Comparison of ENCODE assay signal across 16 cellular contexts in the genomic region with DNA sequence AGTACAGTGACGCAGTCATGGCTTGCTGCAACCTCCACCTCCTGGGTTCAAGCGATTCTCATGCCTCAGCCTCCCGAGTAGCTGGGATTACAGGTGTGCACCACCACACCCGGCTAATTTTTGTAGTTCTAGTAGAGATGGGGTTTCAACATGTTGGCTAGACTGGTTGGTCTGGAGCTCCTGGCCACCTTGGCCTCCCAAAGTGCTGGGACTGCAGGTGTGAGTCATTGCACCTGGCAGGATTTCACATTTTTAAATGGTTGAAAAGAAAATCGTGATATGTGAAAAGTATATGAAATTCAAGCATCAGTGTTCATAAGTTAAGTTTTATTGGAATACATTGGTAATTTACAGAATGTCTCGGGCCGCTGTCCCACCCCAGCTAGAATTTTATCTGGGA. TPM values are rescaled to one million over a fixed set of nuclear protein-coding genes. Genes with fewer than 3 reads are reported as not detected.
A peak's percentile ranks its signal among the peaks of the same experiment; 100 is the strongest.
DNase-seq lines count a peak whose midpoint lies in the region; ATAC-seq and TF ChIP-seq lines count a peak whose summit lies in the region.
"Had no signal": no experiment of that assay in that cellular context is flagged by ENCODE, and none has a peak within 500 bp of the region (broad histone marks: within the 10 kb centered on the region; RNA-seq: fewer than 3 reads in every experiment).

No MANE protein-coding gene starts in this region.

- no peak overlapping the region for H3K27ac ChIP-seq in BLaER1
- H3K27ac ChIP-seq in GM23338 (ENCODE audit: low read depth): 0 out of 2 replicates have a peak overlapping the region, but pooled peaks have one; percentile 45
- no peak overlapping the region for H3K27ac ChIP-seq in PC-9
- H3K27ac ChIP-seq in esophagus (ENCODE audit: low read depth in 2 of 2, low read length in 1 of 2): peak overlapping the region; percentile 29 to 90
- no peak overlapping the region for H3K27ac ChIP-seq in gastrocnemius medialis
- H3K27ac ChIP-seq: C4-2B had no signal

- CTCF ChIA-PET in PC-9 (lab: Charles Lee): no interaction called here

- in situ Hi-C loops in gastrocnemius medialis (cut with MboI; ENCODE audit: low sequenced_read_pairs in 4 of 4): no loop called here

- H2AFZ ChIP-seq in GM23338 (no peak overlapping the region), PC-9 (no peak overlapping the region)

- H3K4me3 ChIP-seq in BLaER1 (no peak overlapping the region), GM23338 (no peak overlapping the region), PC-9 (no peak overlapping the region), esophagus (ENCODE audit: low read depth in 1 of 2, low read length in 2 of 2) (no peak overlapping the region), gastrocnemius medialis (no peak overlapping the region)
- H3K4me3 ChIP-seq: HAP-1 had no signal

- H3K9me2 ChIP-seq in GM23338 (ENCODE audit: insufficient read depth): no peaks in the 10 kb centered on the region
- H3K9me2 ChIP-seq in PC-9 (ENCODE audit: insufficient read depth): no peaks in the 10 kb centered on the region

- H3K4me1 Mint-ChIP-seq in GM23338: peaks cover 45% of the 10 kb centered on the region

- H3K79me2 ChIP-seq in GM23338 (replicated peaks; ENCODE audit: insufficient read depth) (peaks cover 77% of the 10 kb centered on the region), PC-9 (ENCODE audit: low read depth) (peaks cover 30% of the 10 kb centered on the region)

- no peak overlapping the region for H3K27ac Mint-ChIP-seq in GM23338

- H3K27me3 Mint-ChIP-seq in GM23338 (ENCODE audit: insufficient read depth, low read depth, poor library complexity): peaks cover 11% of the 10 kb centered on the region

- TF ChIP-seq CTCF in GM23338 (conservative IDR thresholded peaks at IDR 0.05; ENCODE audit: low read depth in 2 of 2): no peak
- TF ChIP-seq CTCF in PC-9 (conservative IDR thresholded peaks at IDR 0.05): no peak
- no peak for TF ChIP-seq CTCF in gastrocnemius medialis (IDR thresholded peaks at IDR 0.05 in 4 of 5, conservative IDR thresholded peaks at IDR 0.05 in 1 of 5)

- no peak for TF ChIP-seq POLR2A in gastrocnemius medialis (IDR thresholded peaks at IDR 0.05)

- H3K4me2 ChIP-seq in BLaER1 (0 out of 2 replicates have a peak overlapping the region, but pooled peaks have one; percentile 97), GM23338 (no peak overlapping the region), PC-9 (peak overlapping the region; percentile 27)

- peaks cover 29% of the 10 kb centered on the region for H3K36me3 Mint-ChIP-seq in GM23338 (ENCODE audit: low read depth)
- H3K36me3 Mint-ChIP-seq: CD8-positive, alpha-beta T cell had no signal

- H3K9me3 Mint-ChIP-seq in GM23338: 0 out of 3 replicates have a peak, but pooled peaks cover 3% of the 10 kb centered on the region
- H3K9me3 Mint-ChIP-seq: CD8-positive, alpha-beta T cell had no signal

- H3K4me1 ChIP-seq in BLaER1 (peaks cover 65% of the 10 kb centered on the region), GM23338 (ENCODE audit: insufficient read depth) (peaks cover 43% of the 10 kb centered on the region), PC-9 (replicated peaks; ENCODE audit: insufficient read depth) (peaks cover 34% of the 10 kb centered on the region), esophagus (ENCODE audit: control insufficient read depth in 2 of 2, insufficient read depth in 2 of 2, low read length in 1 of 2) (peaks cover 2 to 12% of the 10 kb centered on the region in 2 donors), gastrocnemius medialis (peaks cover 0 to 5% of the 10 kb centered on the region in 2 donors)

- POLR2A ChIA-PET in PC-9 (lab: Charles Lee; ENCODE audit: unreplicated experiment): no interaction called here

- H3K9me3 ChIP-seq in BLaER1 (peaks cover 3% of the 10 kb centered on the region; the same call in 1 of the 2 replicates), PC-9 (ENCODE audit: insufficient read depth, low read depth) (no peaks in the 10 kb centered on the region), esophagus (ENCODE audit: control insufficient read depth in 2 of 2, insufficient read depth in 1 of 2, low read depth in 1 of 2, low read length in 1 of 2) (no peaks in the 10 kb centered on the region), gastrocnemius medialis (no peaks in the 10 kb centered on the region)
- H3K9me3 ChIP-seq: HAP-1 had no signal

- H4K20me1 ChIP-seq in BLaER1 (peaks cover 16% of the 10 kb centered on the region), GM23338 (replicated peaks; ENCODE audit: insufficient read depth) (peaks cover 6% of the 10 kb centered on the region; the same call in 1 of the 2 replicates), PC-9 (ENCODE audit: insufficient read depth) (no peaks in the 10 kb centered on the region)

- ATAC-seq in GM23338 (no peak), gastrocnemius medialis (no peak)
- ATAC-seq: CD8-positive, alpha-beta T cell had no signal

- H3F3A ChIP-seq in GM23338 (replicated peaks; ENCODE audit: low read depth) (0 out of 2 replicates have a peak, but pooled peaks cover 2% of the 10 kb centered on the region), PC-9 (ENCODE audit: insufficient read depth, low read depth) (peaks cover 21% of the 10 kb centered on the region; the same call in 1 of the 2 replicates)

- intact Hi-C loops in PC-9 (cut with micrococcal nuclease; ENCODE audit: unreplicated experiment) (no loop called here), gastrocnemius medialis (cut with DNase I; ENCODE audit: low total_unique reads) (loop anchor here (5.0 kb wide), 1 partner anchor 406 kb away; the partner anchor contains the start of genes CLEC16A and DEXI)

- no peak for DNase-seq in GM23338 (ENCODE audit: low spot score)
- peak; percentile 42 to 65 for DNase-seq in PC-9
- no peak for DNase-seq in stimulated activated CD4-positive, alpha-beta T cell treated with anti-CD3 and anti-CD28 coated beads, Interleukin-4, amount 100 ng/mL, for 4 hours
- DNase-seq in NCI-H2227 treated with DMSO at 0.1 percent for 48 hours (lab: John Stamatoyannopoulos, UW): no peak
- no peak for DNase-seq in retina
- no peak for DNase-seq in gastrocnemius medialis
- DNase-seq: ACHN; CD8-positive, alpha-beta T cell; COR-L47; DMS153; DMS79 treated with DMSO at 0.1 percent for 48 hours; EL had no signal

- no TSS peak for BruUV-seq in PC-9 (replicated peaks; lab: Mats Ljungman, UMichigan)

- H3K27me3 ChIP-seq in BLaER1: no peaks in the 10 kb centered on the region
- no peaks in the 10 kb centered on the region for H3K27me3 ChIP-seq in GM23338 (ENCODE audit: insufficient read depth)
- no peaks in the 10 kb centered on the region for H3K27me3 ChIP-seq in PC-9 (ENCODE audit: insufficient read depth, low read depth)
- no peaks in the 10 kb centered on the region for H3K27me3 ChIP-seq in esophagus (ENCODE audit: control insufficient read depth in 1 of 2, insufficient read depth in 2 of 2, low read length in 2 of 2)
- no peaks in the 10 kb centered on the region for H3K27me3 ChIP-seq in gastrocnemius medialis

- H3K4me3 Mint-ChIP-seq in GM23338: no peak overlapping the region

- no peak overlapping the region for H3K9ac ChIP-seq in BLaER1

- H3K36me3 ChIP-seq in BLaER1 (peaks cover 9% of the 10 kb centered on the region), GM23338 (ENCODE audit: insufficient read depth) (peaks cover 12% of the 10 kb centered on the region), PC-9 (ENCODE audit: low read depth) (no peaks in the 10 kb centered on the region), esophagus (ENCODE audit: control insufficient read depth in 2 of 2, insufficient read depth in 2 of 2, low read length in 1 of 2) (no peaks in the 10 kb centered on the region), gastrocnemius medialis (no peaks in the 10 kb centered on the region)

- whole genome bisulfite sequencing in esophagus, 2 donors: 79 to 87% methylated on average over 7 of the region's 7 CpGs

TF ChIP-seq in GM23338, 12 proteins besides CTCF, POLR2A, EP300 and RAD21 (continues in another document):
- no peak for TF ChIP-seq EZH2phosphoT487 (IDR thresholded peaks at IDR 0.05; ENCODE audit: unreplicated experiment)

RNA-seq across cellular contexts. Expression of gene RMI2, which starts 2.6 kb away (rescaled TPM):
- 98.2 and 120 TPM in 2 replicates for total RNA-seq in GM23338 (2014; rRNA removed; shearing (Covaris generic))
- polyA plus RNA-seq in GM23338 (2016; fragmentation: Nextera tagmentation; extraction: Ambion mirVana) (103 and 108 TPM in 2 replicates), esophagus (10 to 100 TPM in 1 of 2 donors, 1 to 10 TPM in 1; 9.1 to 11.3 TPM)
- total RNA-seq in PC-9 (2021) (29.0 and 38.0 TPM in 2 replicates), gastrocnemius medialis (under 1 TPM in 2 of 4 donors, not detected in 2; 0.44 to 0.49 TPM)

Comparison
In these comparisons a context has a peak if more than half of its experiments do, and no peak if none do; other contexts are left out.
1. H3K27ac ChIP-seq: peak in GM23338 (single experiment) and esophagus (2 of 2); none in BLaER1 (single experiment), PC-9 (single experiment) and gastrocnemius medialis (0 of 4).
2. DNase-seq: peak in PC-9 (2 of 2); none in GM23338 (single experiment), stimulated activated CD4-positive, alpha-beta T cell treated with anti-CD3 and anti-CD28 coated beads, Interleukin-4, amount 100 ng/mL, for 4 hours (0 of 2), NCI-H2227 treated with DMSO at 0.1 percent for 48 hours (single experiment), retina (single experiment) and gastrocnemius medialis (0 of 2).
3. RNA of gene RMI2, which starts 2.6 kb away (total RNA-seq): 98.2 to 120 TPM in GM23338 and 29.0 to 38.0 TPM in PC-9; 0.44 to 0.49 TPM in gastrocnemius medialis; every median in the first group is over 10 times any median in the second.